10 cellular contexts compared by ENCODE assay signal in genomic region chr3:23712095-23712494, GRCh38.
DNase-seq lines count a peak whose midpoint lies in the region; ATAC-seq and TF ChIP-seq lines count a peak whose summit lies in the region.
"Had no signal": no experiment of that assay in that cellular context is flagged by ENCODE, and none has a peak within 500 bp of the region (broad histone marks: within the 10 kb centered on the region; RNA-seq: fewer than 3 reads in every experiment).

No MANE protein-coding gene starts in this region.

- H3K4me2 ChIP-seq in PC-9 (peak overlapping the region; percentile 64), osteoblast (ENCODE audit: insufficient read depth, low read length) (peak overlapping the region; percentile 67)

- CTCF ChIA-PET in PC-9 (lab: Charles Lee) = no interaction called here
- CTCF ChIA-PET in CD4-positive, alpha-beta T cell (lab: Charles Lee) = no interaction called here

- no peaks in the 10 kb centered on the region for H3K9me3 ChIP-seq in PC-9 (ENCODE audit: insufficient read depth, low read depth)
- H3K9me3 ChIP-seq in osteoblast (ENCODE audit: low read depth, low read length) = no peaks in the 10 kb centered on the region
- no peaks in the 10 kb centered on the region for H3K9me3 ChIP-seq in CD4-positive, alpha-beta T cell (ENCODE audit: control insufficient read depth, low read length)
- H3K9me3 ChIP-seq: vagina had no signal

- H3K79me2 ChIP-seq in PC-9 (ENCODE audit: low read depth) (no peaks in the 10 kb centered on the region), osteoblast (ENCODE audit: insufficient read depth, low read length) (no peaks in the 10 kb centered on the region)

- H3K27me3 Mint-ChIP-seq in CD4-positive, alpha-beta T cell = no peaks in the 10 kb centered on the region

- DNase-seq in PC-9 (no peak), osteoblast (ENCODE audit: insufficient read length, low spot score, missing footprints) (no peak), NCI-H2171 (lab: John Stamatoyannopoulos, UW) (no peak), erythroblast (lab: John Stamatoyannopoulos, UW) (no peak)
- DNase-seq in CD4-positive, alpha-beta T cell = no peak
- DNase-seq in activated CD4-positive, alpha-beta T cell treated with anti-CD3 and anti-CD28 coated beads, Interleukin-2, amount 50 U/mL, for 4 hours = no peak
- DNase-seq: activated CD4-positive, alpha-beta T cell treated with anti-CD3 and anti-CD28 coated beads for 4 hours had no signal

- H3K4me1 ChIP-seq in PC-9 (replicated peaks; ENCODE audit: insufficient read depth) = peaks cover 20% of the 10 kb centered on the region
- H3K4me1 ChIP-seq in osteoblast (ENCODE audit: insufficient read depth, low read length) = peaks cover 24% of the 10 kb centered on the region

- no peak overlapping the region for H3K4me3 Mint-ChIP-seq in CD4-positive, alpha-beta T cell

- no peaks in the 10 kb centered on the region for H3K4me1 Mint-ChIP-seq in CD4-positive, alpha-beta T cell (ENCODE audit: low read depth)

- H2AFZ ChIP-seq in PC-9 = no peak overlapping the region
- H2AFZ ChIP-seq in osteoblast (ENCODE audit: low read length) = no peak overlapping the region

- H3K27ac ChIP-seq in PC-9 (peak overlapping the region; percentile 59), osteoblast (ENCODE audit: low read depth, low read length) (no peak overlapping the region)
- H3K27ac ChIP-seq in CD4-positive, alpha-beta T cell (ENCODE audit: low read depth, low read length) = no peak overlapping the region
- H3K27ac ChIP-seq: vagina had no signal

- H3K36me3 ChIP-seq in PC-9 (ENCODE audit: low read depth) (no peaks in the 10 kb centered on the region), osteoblast (ENCODE audit: insufficient read depth, low read length) (no peaks in the 10 kb centered on the region)
- H3K36me3 ChIP-seq: vagina had no signal

- peaks cover 3% of the 10 kb centered on the region for H3K9me3 Mint-ChIP-seq in CD4-positive, alpha-beta T cell

- H4K20me1 ChIP-seq in PC-9 (ENCODE audit: insufficient read depth) (no peaks in the 10 kb centered on the region), osteoblast (ENCODE audit: insufficient read depth, low read length) (no peaks in the 10 kb centered on the region)

- TF ChIP-seq POLR2A in erythroblast (IDR thresholded peaks at IDR 0.05; ENCODE audit: low read length) = no peak

- POLR2A ChIA-PET in PC-9 (lab: Charles Lee; ENCODE audit: unreplicated experiment) = no interaction called here
- POLR2A ChIA-PET in CD4-positive, alpha-beta T cell (lab: Charles Lee) = no interaction called here

- H3F3A ChIP-seq in PC-9 (ENCODE audit: insufficient read depth, low read depth) = peaks cover 18% of the 10 kb centered on the region

- H3K9me2 ChIP-seq in PC-9 (ENCODE audit: insufficient read depth) = no peaks in the 10 kb centered on the region

- no TSS peak for BruUV-seq in PC-9 (replicated peaks; lab: Mats Ljungman, UMichigan)

- no peak for TF ChIP-seq CTCF in PC-9 (conservative IDR thresholded peaks at IDR 0.05)
- no peak for TF ChIP-seq CTCF in osteoblast (IDR thresholded peaks at IDR 0.05; ENCODE audit: extremely low read depth, low read depth, low read length)
- no peak for TF ChIP-seq CTCF in CD4-positive, alpha-beta T cell (IDR thresholded peaks at IDR 0.05)

- no peaks in the 10 kb centered on the region for H3K27me3 ChIP-seq in PC-9 (ENCODE audit: insufficient read depth, low read depth)
- H3K27me3 ChIP-seq in osteoblast (ENCODE audit: insufficient read depth, low read length) = peaks cover 7% of the 10 kb centered on the region
- H3K27me3 ChIP-seq in CD4-positive, alpha-beta T cell (ENCODE audit: control insufficient read depth, insufficient read depth, low read length) = no peaks in the 10 kb centered on the region
- H3K27me3 ChIP-seq: vagina had no signal

- no peak overlapping the region for H3K4me3 ChIP-seq in PC-9
- H3K4me3 ChIP-seq in osteoblast (ENCODE audit: insufficient read depth, low read length) = no peak overlapping the region
- H3K4me3 ChIP-seq: vagina had no signal

- ATAC-seq in GM18873 (IDR thresholded peaks at IDR 0.05; ENCODE audit: low FRiP score, unreplicated experiment) (peak; percentile 96), HG02763 (IDR thresholded peaks at IDR 0.05; ENCODE audit: unreplicated experiment) (peak; percentile 89)
- ATAC-seq in CD4-positive, alpha-beta T cell (ENCODE audit: poor library complexity) = no peak

- H3K36me3 Mint-ChIP-seq in CD4-positive, alpha-beta T cell (ENCODE audit: low read depth) = no peaks in the 10 kb centered on the region

- no peak overlapping the region for H3K27ac Mint-ChIP-seq in CD4-positive, alpha-beta T cell

- intact Hi-C loops in PC-9 (cut with micrococcal nuclease; ENCODE audit: unreplicated experiment) = loop anchor here (5.0 kb wide), 1 partner anchor 50 kb away; no protein-coding TSS in a partner anchor
- intact Hi-C loops in CD4-positive, alpha-beta T cell (cut with DNase I, micrococcal nuclease) = no loop called here
